Comparison of ENCODE assay signal across 21 cellular contexts in the genomic region with DNA sequence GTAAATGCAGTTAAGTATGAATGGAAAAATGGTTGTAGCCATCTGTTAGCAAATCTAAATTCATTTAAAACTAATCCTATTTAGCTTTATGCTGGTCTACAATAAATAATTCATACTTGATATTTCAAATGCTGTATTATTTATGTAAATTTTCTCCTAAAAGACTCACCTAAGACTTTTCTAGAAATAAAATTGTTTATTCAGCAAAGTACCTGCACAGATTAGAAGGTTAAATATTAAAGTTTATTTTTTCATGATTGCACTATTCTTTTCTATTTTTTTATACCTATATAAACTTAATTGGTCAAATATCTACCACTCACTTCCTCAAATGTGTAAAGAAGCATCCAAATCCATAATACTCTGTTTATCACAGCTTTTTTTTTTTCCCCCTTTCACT. TPM values are rescaled to one million over a fixed set of nuclear protein-coding genes. Genes with fewer than 3 reads are reported as not detected.
DNase-seq lines count a peak whose midpoint lies in the region; ATAC-seq, FAIRE-seq and TF ChIP-seq lines count a peak whose summit lies in the region.
"Had no signal": no experiment of that assay in that cellular context is flagged by ENCODE, and none has a peak within 500 bp of the region (broad histone marks: within the 10 kb centered on the region; RNA-seq: fewer than 3 reads in every experiment).

No MANE protein-coding gene starts in this region.

- H3K9me3 ChIP-seq in CD4-positive, CD25-positive, alpha-beta regulatory T cell (ENCODE audit: control insufficient read depth in 2 of 2, low read length in 2 of 2) = no peaks in the 10 kb centered on the region
- H3K9me3 ChIP-seq: BE2C, thyroid gland had no signal

- TF ChIP-seq POLR2A in GM12892 (IDR thresholded peaks at IDR 0.05; ENCODE audit: low read depth, low read length) = no peak

- peaks cover 14% of the 10 kb centered on the region for H3K36me3 Mint-ChIP-seq in CD4-positive, CD25-positive, alpha-beta regulatory T cell
- H3K36me3 Mint-ChIP-seq in Calu3 (ENCODE audit: insufficient read depth, unreplicated experiment) = peaks cover 10% of the 10 kb centered on the region
- peaks cover 43% of the 10 kb centered on the region for H3K36me3 Mint-ChIP-seq in central memory CD8-positive, alpha-beta T cell (ENCODE audit: insufficient read depth)
- H3K36me3 Mint-ChIP-seq in progenitor cell of endocrine pancreas (ENCODE audit: insufficient read depth) = no peaks in the 10 kb centered on the region

- peaks cover 50 to 86% (median 63%) of the 10 kb centered on the region in 4 donors for H3K4me1 Mint-ChIP-seq in CD4-positive, CD25-positive, alpha-beta regulatory T cell
- H3K4me1 Mint-ChIP-seq in Calu3 (ENCODE audit: low read depth, unreplicated experiment) (peaks cover 40% of the 10 kb centered on the region), progenitor cell of endocrine pancreas (ENCODE audit: low read depth) (peaks cover 34% of the 10 kb centered on the region)
- peaks cover 50% of the 10 kb centered on the region for H3K4me1 Mint-ChIP-seq in central memory CD8-positive, alpha-beta T cell

- H3K4me3 ChIP-seq in CD4-positive, CD25-positive, alpha-beta regulatory T cell (ENCODE audit: low read depth, low read length) = peak overlapping the region; percentile 45
- H3K4me3 ChIP-seq: thyroid gland had no signal

- H3K4me3 Mint-ChIP-seq in CD4-positive, CD25-positive, alpha-beta regulatory T cell = peak overlapping the region; percentile 41 to 88 (median 61)
- no peak overlapping the region for H3K4me3 Mint-ChIP-seq in Calu3 (ENCODE audit: low read depth, unreplicated experiment)
- H3K4me3 Mint-ChIP-seq in central memory CD8-positive, alpha-beta T cell = peak overlapping the region; percentile 43
- peak overlapping the region; percentile 24 for H3K4me3 Mint-ChIP-seq in progenitor cell of endocrine pancreas (ENCODE audit: low read depth)

- no peaks in the 10 kb centered on the region for H3K9me3 Mint-ChIP-seq in CD4-positive, CD25-positive, alpha-beta regulatory T cell
- H3K9me3 Mint-ChIP-seq in Calu3 (ENCODE audit: low read depth, unreplicated experiment) (no peaks in the 10 kb centered on the region), progenitor cell of endocrine pancreas (ENCODE audit: low read depth) (no peaks in the 10 kb centered on the region)
- H3K9me3 Mint-ChIP-seq in central memory CD8-positive, alpha-beta T cell = no peaks in the 10 kb centered on the region

- no peak for TF ChIP-seq CTCF in Calu3 (IDR thresholded peaks at IDR 0.05; ENCODE audit: unreplicated experiment)
- no peak for TF ChIP-seq CTCF in progenitor cell of endocrine pancreas (IDR thresholded peaks at IDR 0.05; ENCODE audit: unreplicated experiment)

- DNase-seq in CD4-positive, CD25-positive, alpha-beta regulatory T cell = no peak
- DNase-seq in Calu3 (no peak), progenitor cell of endocrine pancreas (ENCODE audit: low spot score, unreplicated experiment) (no peak), germinal center (ENCODE audit: low spot score) (no peak), GM12892 (ENCODE audit: insufficient read length) (no peak)
- DNase-seq in central memory CD8-positive, alpha-beta T cell (ENCODE audit: low spot score in 2 of 2) = no peak
- DNase-seq: activated CD4-positive, alpha-beta T cell treated with anti-CD3 and anti-CD28 coated beads, Interleukin-2, amount 50 U/mL, for 1 hour; BE2C; caudate nucleus; DMS 273 treated with DMSO at 0.1 percent for 48 hours; effector CD8-positive, alpha-beta T cell; Karpas-422; NCI-H1048; NCI-H2081 treated with DMSO at 0.1 percent for 48 hours; NCI-H510A; right cardiac atrium; stimulated activated CD4-positive, alpha-beta T cell treated with anti-CD3 and anti-CD28 coated beads, Interleukin-15, amount 100 ng/mL, for 24 hours; thyroid gland had no signal

- H3K27ac ChIP-seq in CD4-positive, CD25-positive, alpha-beta regulatory T cell (ENCODE audit: insufficient read depth, low read length, poor library complexity, severe bottlenecking) = peak overlapping the region; percentile 47
- H3K27ac ChIP-seq: RWPE1, thyroid gland had no signal

- ATAC-seq in CD4-positive, CD25-positive, alpha-beta regulatory T cell (ENCODE audit: low read depth in 2 of 2) = no peak
- ATAC-seq in central memory CD8-positive, alpha-beta T cell (replicated peaks; ENCODE audit: extremely low read depth, poor library complexity, severe bottlenecking) = no peak
- ATAC-seq in GM19467 (IDR thresholded peaks at IDR 0.05; ENCODE audit: unreplicated experiment) = no peak
- ATAC-seq: right cardiac atrium had no signal

- no peak for FAIRE-seq in GM12892 (lab: Jason Lieb, UNC)
- FAIRE-seq: TTC549 had no signal

- intact Hi-C loops in Calu3 (cut with micrococcal nuclease; ENCODE audit: unreplicated experiment) = no loop called here

- H3K4me1 ChIP-seq in CD4-positive, CD25-positive, alpha-beta regulatory T cell (ENCODE audit: control insufficient read depth, insufficient read depth, low read length, poor library complexity, severe bottlenecking) = peaks cover 77% of the 10 kb centered on the region

- H3K27me3 ChIP-seq in CD4-positive, CD25-positive, alpha-beta regulatory T cell (ENCODE audit: control insufficient read depth, insufficient read depth, low read length) = no peaks in the 10 kb centered on the region
- H3K27me3 ChIP-seq: BE2C, thyroid gland had no signal

- CTCF ChIA-PET in Calu3 (lab: Charles Lee) = interaction anchor here (0.6 to 1.0 kb wide), 2 partner anchors 9 to 72 kb away, joined by 3 read pairs; no protein-coding TSS in a partner anchor

- H3K27ac Mint-ChIP-seq in CD4-positive, CD25-positive, alpha-beta regulatory T cell = peak overlapping the region; percentile 45 to 56 (median 49)
- H3K27ac Mint-ChIP-seq in Calu3 (ENCODE audit: unreplicated experiment) = peak overlapping the region; percentile 20
- peak overlapping the region; percentile 87 for H3K27ac Mint-ChIP-seq in central memory CD8-positive, alpha-beta T cell (ENCODE audit: low read depth)
- H3K27ac Mint-ChIP-seq in progenitor cell of endocrine pancreas = no peak overlapping the region

- BruUV-seq in Calu3 (replicated peaks; lab: Mats Ljungman, UMichigan) = no TSS peak

- no peaks in the 10 kb centered on the region for H3K27me3 Mint-ChIP-seq in CD4-positive, CD25-positive, alpha-beta regulatory T cell
- no peaks in the 10 kb centered on the region for H3K27me3 Mint-ChIP-seq in Calu3 (ENCODE audit: unreplicated experiment)
- no peaks in the 10 kb centered on the region for H3K27me3 Mint-ChIP-seq in central memory CD8-positive, alpha-beta T cell
- H3K27me3 Mint-ChIP-seq in progenitor cell of endocrine pancreas = no peaks in the 10 kb centered on the region

- H3K36me3 ChIP-seq in CD4-positive, CD25-positive, alpha-beta regulatory T cell (ENCODE audit: control insufficient read depth, insufficient read depth, low read length) = peaks cover 5% of the 10 kb centered on the region
- H3K36me3 ChIP-seq: BE2C, thyroid gland had no signal

RNA-seq across cellular contexts. Expression of gene MBNL1, which starts 45.2 kb away (rescaled TPM):
- total RNA-seq in CD4-positive, CD25-positive, alpha-beta regulatory T cell = 726 TPM
- polyA plus RNA-seq in CD4-positive, CD25-positive, alpha-beta regulatory T cell = 100 to 1,000 TPM; 221 to 262 (median 237) TPM
- total RNA-seq in Calu3 (2022) (164 and 183 TPM in 2 replicates), progenitor cell of endocrine pancreas (29.4 and 38.1 TPM in 2 replicates)
- polyA plus RNA-seq in GM12892 (2012; ENCODE audit: missing spikeins) = 140 TPM
